Comparison of ENCODE assay signal across 12 cellular contexts in genomic region chr11:290621-291231, GRCh38. TPM values are rescaled to one million over a fixed set of nuclear protein-coding genes. Genes with fewer than 3 reads are reported as not detected.
DNase-seq lines count a peak whose midpoint lies in the region; ATAC-seq and TF ChIP-seq lines count a peak whose summit lies in the region.
"Had no signal": no experiment of that assay in that cellular context is flagged by ENCODE, and none has a peak within 500 bp of the region (broad histone marks: within the 10 kb centered on the region; RNA-seq: fewer than 3 reads in every experiment).

No MANE protein-coding gene starts in this region.

- peaks cover 4 to 34% of the 10 kb centered on the region in 2 donors for H3K36me3 Mint-ChIP-seq in CD4-positive, alpha-beta memory T cell
- peaks cover 56% of the 10 kb centered on the region for H3K36me3 Mint-ChIP-seq in effector memory CD8-positive, alpha-beta T cell (ENCODE audit: insufficient read depth)
- H3K36me3 Mint-ChIP-seq in neural progenitor cell = no peaks in the 10 kb centered on the region

- H3K9ac ChIP-seq in Loucy (ENCODE audit: low read depth, low read length, poor library complexity, severe bottlenecking) (peak overlapping the region; percentile 76), neural progenitor cell (no peak overlapping the region), Karpas-422 (ENCODE audit: low read length) (no peak overlapping the region)

- H3K9me2 ChIP-seq in Loucy (replicated peaks; ENCODE audit: low read depth, low read length) = no peaks in the 10 kb centered on the region
- H3K9me2 ChIP-seq in Karpas-422 (replicated peaks; ENCODE audit: insufficient read depth, low read length) = no peaks in the 10 kb centered on the region

- no peak for ATAC-seq in effector memory CD8-positive, alpha-beta T cell (replicated peaks)
- ATAC-seq in GM18498 (IDR thresholded peaks at IDR 0.05; ENCODE audit: unreplicated experiment) = no peak

- DNase-seq in CD4-positive, alpha-beta memory T cell = peak in 1 of 5 donors; percentile 40
- DNase-seq in effector memory CD8-positive, alpha-beta T cell = no peak
- no peak for DNase-seq in neural progenitor cell (ENCODE audit: low spot score)
- DNase-seq in Karpas-422 = no peak
- no peak for DNase-seq in NCI-H774 (lab: John Stamatoyannopoulos, UW)
- no peak for DNase-seq in stimulated activated CD4-positive, alpha-beta T cell treated with anti-CD3 and anti-CD28 coated beads, Interleukin-1b, Interleukin-23, amount 100 ng/mL, for 48 hours

- POLR2A ChIA-PET in CD4-positive, alpha-beta memory T cell (lab: Charles Lee; ENCODE audit: partially characterized antibody) = interaction anchor here (1.0 to 14.3 kb wide), 13 partner anchors 10 to 158 kb away, joined by 3 to 549 read pairs (median 31); partner anchors contain the start of genes ANO9, BET1L, IFITM2 and NLRP6

- no peaks in the 10 kb centered on the region for H3K27me3 ChIP-seq in CD4-positive, alpha-beta memory T cell (ENCODE audit: insufficient read depth, low read length)
- H3K27me3 ChIP-seq in Loucy (ENCODE audit: insufficient read depth, low read length, poor library complexity, severe bottlenecking) (no peaks in the 10 kb centered on the region), neural progenitor cell (peaks cover 21% of the 10 kb centered on the region), Karpas-422 (ENCODE audit: low read length) (no peaks in the 10 kb centered on the region)
- H3K27me3 ChIP-seq: thyroid gland had no signal

- intact Hi-C loops in CD4-positive, alpha-beta memory T cell (cut with micrococcal nuclease) = no loop called here

- peaks cover 8% of the 10 kb centered on the region for H3K36me3 ChIP-seq in CD4-positive, alpha-beta memory T cell (ENCODE audit: insufficient read depth, low read length)
- H3K36me3 ChIP-seq in Loucy (ENCODE audit: insufficient read depth, low read length) (no peaks in the 10 kb centered on the region; the same call in 1 of the 2 replicates), neural progenitor cell (no peaks in the 10 kb centered on the region), Karpas-422 (ENCODE audit: insufficient read depth, low read length) (no peaks in the 10 kb centered on the region)
- H3K36me3 ChIP-seq: SJSA1, thyroid gland had no signal

- no peaks in the 10 kb centered on the region for H3K9me3 ChIP-seq in CD4-positive, alpha-beta memory T cell (ENCODE audit: control insufficient read depth in 1 of 2, low read length in 2 of 2)
- H3K9me3 ChIP-seq in Loucy (ENCODE audit: insufficient read depth, low read depth, low read length) = no peaks in the 10 kb centered on the region
- no peaks in the 10 kb centered on the region for H3K9me3 ChIP-seq in neural progenitor cell (ENCODE audit: low read depth)
- H3K9me3 ChIP-seq in Karpas-422 (ENCODE audit: low read length) = no peaks in the 10 kb centered on the region
- H3K9me3 ChIP-seq: SJSA1, thyroid gland had no signal

- peaks cover 3% of the 10 kb centered on the region for H4K20me1 ChIP-seq in Loucy (ENCODE audit: insufficient read depth, low read length, poor library complexity, severe bottlenecking)
- H4K20me1 ChIP-seq in neural progenitor cell (ENCODE audit: low read depth) = no peaks in the 10 kb centered on the region
- H4K20me1 ChIP-seq in Karpas-422 (ENCODE audit: insufficient read depth, low read depth, low read length) = no peaks in the 10 kb centered on the region

- CTCF ChIA-PET in CD4-positive, alpha-beta memory T cell (lab: Charles Lee; ENCODE audit: partially characterized antibody) = interaction anchor here (0.8 to 3.1 kb wide), 3 partner anchors 14 to 40 kb away, joined by 4 to 12 read pairs (median 5); no protein-coding TSS in a partner anchor

- H3K9me3 Mint-ChIP-seq in CD4-positive, alpha-beta memory T cell = peaks cover 0 to 1% (median 0%) of the 10 kb centered on the region in 8 donors
- no peaks in the 10 kb centered on the region for H3K9me3 Mint-ChIP-seq in effector memory CD8-positive, alpha-beta T cell
- no peaks in the 10 kb centered on the region for H3K9me3 Mint-ChIP-seq in neural progenitor cell
- H3K9me3 Mint-ChIP-seq: dendritic cell treated with granulocyte-macrophage colony-stimulating factor and Interleukin-4, amounts not matched to agents 40 ng/mL and 50 ng/mL, for 4 days had no signal

- TF ChIP-seq CTCF in Loucy (conservative IDR thresholded peaks at IDR 0.05; ENCODE audit: low read length) (no peak), neural progenitor cell (IDR thresholded peaks at IDR 0.05) (no peak)

- H3K27me3 Mint-ChIP-seq in CD4-positive, alpha-beta memory T cell = no peaks in the 10 kb centered on the region
- no peaks in the 10 kb centered on the region for H3K27me3 Mint-ChIP-seq in effector memory CD8-positive, alpha-beta T cell
- peaks cover 10% of the 10 kb centered on the region for H3K27me3 Mint-ChIP-seq in neural progenitor cell (ENCODE audit: insufficient read depth, low read depth)

- H3K4me1 Mint-ChIP-seq in CD4-positive, alpha-beta memory T cell = peaks cover 11 to 44% (median 25%) of the 10 kb centered on the region in 4 donors
- H3K4me1 Mint-ChIP-seq in effector memory CD8-positive, alpha-beta T cell (ENCODE audit: low read depth in 2 of 2) = peaks cover 31 to 34% of the 10 kb centered on the region in 2 donors
- peaks cover 14% of the 10 kb centered on the region for H3K4me1 Mint-ChIP-seq in neural progenitor cell

- H3K4me3 Mint-ChIP-seq in CD4-positive, alpha-beta memory T cell = peak overlapping the region in 4 of 8 donors; percentile 4 to 76 (median 34)
- peak overlapping the region; percentile 79 to 80 for H3K4me3 Mint-ChIP-seq in effector memory CD8-positive, alpha-beta T cell
- peak overlapping the region; percentile 54 for H3K4me3 Mint-ChIP-seq in neural progenitor cell

- no peaks in the 10 kb centered on the region for H3F3A ChIP-seq in Loucy (ENCODE audit: low read depth)
- no peaks in the 10 kb centered on the region for H3F3A ChIP-seq in neural progenitor cell (ENCODE audit: low read depth)

- H3K27ac Mint-ChIP-seq in CD4-positive, alpha-beta memory T cell = peak overlapping the region in 6 of 7 donors; percentile 42 to 89 (median 67)
- H3K27ac Mint-ChIP-seq in effector memory CD8-positive, alpha-beta T cell = peak overlapping the region; percentile 81 to 90
- peak overlapping the region; percentile 50 for H3K27ac Mint-ChIP-seq in neural progenitor cell

- H2AFZ ChIP-seq in Loucy (ENCODE audit: low read length) (no peak overlapping the region), neural progenitor cell (replicated peaks) (no peak overlapping the region), Karpas-422 (ENCODE audit: low read length) (no peak overlapping the region)

- H3K4me2 ChIP-seq in Loucy (ENCODE audit: low read depth, low read length, poor library complexity, severe bottlenecking) = peak overlapping the region; percentile 98
- no peak overlapping the region for H3K4me2 ChIP-seq in neural progenitor cell
- no peak overlapping the region for H3K4me2 ChIP-seq in Karpas-422 (ENCODE audit: low read depth, low read length, poor library complexity, severe bottlenecking)

- peaks cover 37% of the 10 kb centered on the region; the same call in 1 of the 2 replicates for H3K79me2 ChIP-seq in Loucy (ENCODE audit: insufficient read depth, low read length)
- H3K79me2 ChIP-seq in neural progenitor cell (ENCODE audit: low read depth) = no peaks in the 10 kb centered on the region
- no peaks in the 10 kb centered on the region for H3K79me2 ChIP-seq in Karpas-422 (ENCODE audit: low read length)

- H3K27ac ChIP-seq in CD4-positive, alpha-beta memory T cell (ENCODE audit: low read depth, low read length) = peak overlapping the region; percentile 55
- H3K27ac ChIP-seq in neural progenitor cell (no peak overlapping the region), Karpas-422 (ENCODE audit: low read length) (no peak overlapping the region)
- H3K27ac ChIP-seq: SJSA1, thyroid gland had no signal

- H3K4me1 ChIP-seq in CD4-positive, alpha-beta memory T cell (ENCODE audit: insufficient read depth, low read length) = peaks cover 30% of the 10 kb centered on the region
- H3K4me1 ChIP-seq in Loucy (ENCODE audit: insufficient read depth, low read length, poor library complexity, severe bottlenecking) (peaks cover 40% of the 10 kb centered on the region), neural progenitor cell (peaks cover 14% of the 10 kb centered on the region), Karpas-422 (ENCODE audit: low read length) (peaks cover 10% of the 10 kb centered on the region)

- H3K4me3 ChIP-seq in CD4-positive, alpha-beta memory T cell (ENCODE audit: low read length in 2 of 2) = no peak overlapping the region
- H3K4me3 ChIP-seq in Loucy (ENCODE audit: low read length, poor library complexity, severe bottlenecking) (peak overlapping the region; percentile 93), neural progenitor cell (no peak overlapping the region), Karpas-422 (ENCODE audit: low read length) (no peak overlapping the region)
- H3K4me3 ChIP-seq: SJSA1, thyroid gland had no signal

RNA-seq across cellular contexts. Expression of gene PGGHG, which starts 1.8 kb away (rescaled TPM):
- 100 to 1,000 TPM; 304 TPM for total RNA-seq in CD4-positive, alpha-beta memory T cell
- 1 to 10 TPM; 3.0 to 5.6 TPM for polyA plus RNA-seq in CD4-positive, alpha-beta memory T cell
- 20.5 and 44.4 TPM in 2 replicates for total RNA-seq in neural progenitor cell (ENCODE audit: low replicate concordance)
- total RNA-seq in Karpas-422 (2014; rRNA removed; shearing (Covaris generic); ENCODE audit: low replicate concordance) = 17.0 and 24.2 TPM in 2 replicates

RNA-seq across cellular contexts. Expression of gene IFITM5, which starts 8.6 kb away (rescaled TPM):
- not detected for total RNA-seq in CD4-positive, alpha-beta memory T cell
- not detected for polyA plus RNA-seq in CD4-positive, alpha-beta memory T cell
- total RNA-seq in neural progenitor cell (ENCODE audit: low replicate concordance) = not detected in 2 replicates
- total RNA-seq in Karpas-422 (2014; rRNA removed; shearing (Covaris generic); ENCODE audit: low replicate concordance) = not detected in 2 replicates
- total RNA-seq: mucosa of gallbladder, SJSA1, thyroid gland had no signal

RNA-seq across cellular contexts. Expression of gene NLRP6, which starts 12.5 kb away (rescaled TPM):
- 10 to 100 TPM; 25.9 to 26.3 TPM for total RNA-seq in CD4-positive, alpha-beta memory T cell
- 10 to 100 TPM in 1 of 2 donors, 1 to 10 TPM in 1; 1.4 to 10.8 TPM for polyA plus RNA-seq in CD4-positive, alpha-beta memory T cell
- not detected in 2 replicates for total RNA-seq in neural progenitor cell (ENCODE audit: low replicate concordance)
- 0.11 TPM in 1 of 2 replicates, not detected in the other for total RNA-seq in Karpas-422 (2014; rRNA removed; shearing (Covaris generic); ENCODE audit: low replicate concordance)
- total RNA-seq: SJSA1 had no signal

RNA-seq across cellular contexts. Expression of gene IFITM2, which starts 16.9 kb away (rescaled TPM):
- total RNA-seq in CD4-positive, alpha-beta memory T cell = 100 to 1,000 TPM; 202 to 203 TPM
- 1,000 to 10,000 TPM; 2,491 to 3,716 TPM for polyA plus RNA-seq in CD4-positive, alpha-beta memory T cell
- total RNA-seq in neural progenitor cell (ENCODE audit: low replicate concordance) = 10.5 and 63.9 TPM in 2 replicates
- total RNA-seq in Karpas-422 (2014; rRNA removed; shearing (Covaris generic); ENCODE audit: low replicate concordance) = 18.5 and 19.4 TPM in 2 replicates

RNA-seq across cellular contexts. Expression of gene IFITM1, which starts 23.1 kb away (rescaled TPM):
- total RNA-seq in CD4-positive, alpha-beta memory T cell = 100 to 1,000 TPM; 119 to 121 TPM
- polyA plus RNA-seq in CD4-positive, alpha-beta memory T cell = 1,000 to 10,000 TPM; 2,073 to 2,173 TPM
- total RNA-seq in neural progenitor cell (ENCODE audit: low replicate concordance) = 13.3 and 48.6 TPM in 2 replicates
- total RNA-seq in Karpas-422 (2014; rRNA removed; shearing (Covaris generic); ENCODE audit: low replicate concordance) = 125 and 216 TPM in 2 replicates

Comparison
In these comparisons a context has a peak if more than half of its experiments do, and no peak if none do; other contexts are left out.
1. RNA of gene NLRP6, which starts 12.5 kb away (total RNA-seq): 25.9 to 26.3 TPM in CD4-positive, alpha-beta memory T cell; not detected in neural progenitor cell and 0.11 TPM in Karpas-422; every median in the first group is over 10 times any median in the second.
2. Peak in every context shown above with its lines, with median percentiles within 50 percentile points of each other: H3K27ac Mint-ChIP-seq.